Comparison of ENCODE assay signal across 9 cellular contexts in genomic region chr2:112941753-112942653, GRCh38. TPM values are rescaled to one million over a fixed set of nuclear protein-coding genes. Genes with fewer than 3 reads are reported as not detected.
A peak's percentile ranks its signal among the peaks of the same experiment; 100 is the strongest.
DNase-seq lines count a peak whose midpoint lies in the region; ATAC-seq, FAIRE-seq and TF ChIP-seq lines count a peak whose summit lies in the region.
"Had no signal": no experiment of that assay in that cellular context is flagged by ENCODE, and none has a peak within 500 bp of the region (broad histone marks: within the 10 kb centered on the region; RNA-seq: fewer than 3 reads in every experiment).

No MANE protein-coding gene starts in this region.

- no peak overlapping the region for H3K14ac ChIP-seq in H1 (ENCODE audit: insufficient read length)

- no peak overlapping the region for H3K18ac ChIP-seq in H1 (ENCODE audit: extremely low read depth, low read length)

- peak; percentile 76 for DNase-seq in NCI-H748 (lab: John Stamatoyannopoulos, UW; ENCODE audit: unreplicated experiment)
- peak; percentile 78 to 85 for DNase-seq in activated CD4-positive, alpha-beta T cell treated with anti-CD3 and anti-CD28 coated beads, Interleukin-2, amount 50 U/mL, for 48 hours
- DNase-seq in H1 (ENCODE audit: low read depth in 1 of 2, low spot score in 2 of 2), result peak; percentile 68 to 88
- DNase-seq in mucosa of gallbladder (ENCODE audit: low spot score), result peak; percentile 81
- DNase-seq in stimulated activated CD8-positive, alpha-beta memory T cell treated with anti-CD3 and anti-CD28 coated beads, Interleukin-7, amount 100 ng/mL, for 48 hours (ENCODE audit: extremely low read depth in 1 of 2, low read depth in 1 of 2), result peak; percentile 43 to 61

- no peak overlapping the region for H3K56ac ChIP-seq in H1 (replicated peaks; ENCODE audit: insufficient read length, low read depth, low read length)

- no peaks in the 10 kb centered on the region for H3K9me3 ChIP-seq in H1 (ENCODE audit: insufficient read depth in 2 of 2, low read depth in 1 of 2, low read length in 1 of 2)

- TF ChIP-seq RAD21 in H1 (IDR thresholded peaks at IDR 0.05 in 1 of 2, conservative IDR thresholded peaks at IDR 0.05 in 1 of 2; ENCODE audit: low read depth in 2 of 2, low read length in 2 of 2), result peak; percentile 90 to 91

- 34% methylated on average over 14 of the region's 14 CpGs; no CpG with 5 or more reads in 1 of the 2 experiments for WGBS in H1 (ENCODE audit: extremely low coverage in 1 of 2, insufficient coverage in 1 of 2, insufficient read length in 1 of 2, insufficient replicate concordance in 2 of 2, low coverage in 1 of 2, low lambda C conversion rate in 2 of 2, missing lambda C conversion rate in 1 of 2), 2 experiments

- no peaks in the 10 kb centered on the region for H3K79me1 ChIP-seq in H1 (ENCODE audit: low read depth, low read length)

- H4K20me1 ChIP-seq in H1 (replicated peaks in 1 of 2; ENCODE audit: control insufficient read depth in 1 of 2, insufficient read depth in 2 of 2, low read length in 2 of 2), result no peaks in the 10 kb centered on the region

- POLR2A ChIA-PET in H1 (lab: Charles Lee; ENCODE audit: partially characterized antibody), result no interaction called here

- H4K8ac ChIP-seq in H1 (ENCODE audit: extremely low read depth, insufficient read depth, low read length), result peak overlapping the region; percentile 29; the same call in 1 of the 2 replicates

- FAIRE-seq in H1 (lab: Jason Lieb, UNC), result no peak

- no peak overlapping the region for H3K4me2 ChIP-seq in H1 (ENCODE audit: insufficient read depth in 1 of 2, low read depth in 2 of 2, low read length in 2 of 2)

- no peak overlapping the region for H2BK5ac ChIP-seq in H1 (ENCODE audit: low read depth, low read length)

- H3K27me3 ChIP-seq in H1 (replicated peaks in 1 of 4; ENCODE audit: control insufficient read depth in 3 of 4, extremely low read depth in 1 of 4, insufficient read depth in 3 of 4, low read length in 3 of 4), result no peaks in the 10 kb centered on the region

- no peak overlapping the region for H2BK120ac ChIP-seq in H1 (replicated peaks; ENCODE audit: low read depth, low read length)

- H3K23me2 ChIP-seq in H1 (ENCODE audit: low read depth, low read length), result no peaks in the 10 kb centered on the region

- H3K4me3 ChIP-seq in H1 (ENCODE audit: extremely low read depth in 1 of 4, insufficient read depth in 2 of 4, low read depth in 3 of 4, low read length in 4 of 4), result no peak overlapping the region

- H3K9ac ChIP-seq in H1 (replicated peaks in 1 of 4; ENCODE audit: extremely low read depth in 1 of 4, low read depth in 3 of 4, low read length in 3 of 4), result no peak overlapping the region

- ATAC-seq in GM18907 (IDR thresholded peaks at IDR 0.05; ENCODE audit: unreplicated experiment), result peak; percentile 76
- ATAC-seq in HG03280 (IDR thresholded peaks at IDR 0.05; ENCODE audit: unreplicated experiment), result peak; percentile 94

- peak; percentile 89 for TF ChIP-seq CTCF in C4-2B (conservative IDR thresholded peaks at IDR 0.05)
- peak; percentile 94 to 97 (median 96) for TF ChIP-seq CTCF in H1 (IDR thresholded peaks at IDR 0.05; ENCODE audit: control extremely low read depth in 1 of 3, insufficient read depth in 1 of 3, low read depth in 1 of 3, low read length in 3 of 3)

- H3K27ac ChIP-seq in C4-2B (no peak overlapping the region), H1 (ENCODE audit: low read depth, low read length) (no peak overlapping the region)

- no peaks in the 10 kb centered on the region for H3K4me1 ChIP-seq in H1 (replicated peaks in 1 of 4; ENCODE audit: control insufficient read depth in 3 of 4, insufficient read depth in 4 of 4, low read length in 3 of 4)

- no peak overlapping the region for H4K5ac ChIP-seq in H1 (ENCODE audit: insufficient read length, low read depth, low read length)

- H2BK12ac ChIP-seq in H1 (ENCODE audit: low read depth, low read length), result no peak overlapping the region

- H2BK15ac ChIP-seq in H1 (ENCODE audit: low read length), result no peak overlapping the region

- no peak for TF ChIP-seq POLR2A in H1 (IDR thresholded peaks at IDR 0.05; ENCODE audit: control extremely low read depth in 1 of 2, low read depth in 2 of 2, low read length in 2 of 2)

- CTCF ChIA-PET in H1 (lab: Charles Lee; ENCODE audit: partially characterized antibody), result interaction anchor here (0.6 to 4.8 kb wide), 42 partner anchors 10 to 328 kb away, joined by 3 to 54 read pairs (median 5); partner anchors contain the start of genes IL1A and IL36G

- no peaks in the 10 kb centered on the region for H3K79me2 ChIP-seq in H1 (ENCODE audit: control insufficient read depth in 1 of 2, insufficient read depth in 2 of 2, low read length in 2 of 2)

- no peak overlapping the region for H2AK5ac ChIP-seq in H1 (ENCODE audit: low read depth, low read length)

- H4K91ac ChIP-seq in H1 (replicated peaks; ENCODE audit: insufficient read length, low read length), result no peak overlapping the region

- no peak overlapping the region for H2BK20ac ChIP-seq in H1 (ENCODE audit: low read length)

- no peak overlapping the region for H3K4ac ChIP-seq in H1 (replicated peaks; ENCODE audit: insufficient read length, low read depth, low read length)

- H2AFZ ChIP-seq in H1 (ENCODE audit: low read length), result no peak overlapping the region

- no peaks in the 10 kb centered on the region for H3K36me3 ChIP-seq in H1 (ENCODE audit: control insufficient read depth in 2 of 4, insufficient read depth in 4 of 4, low read length in 3 of 4)

- no peak overlapping the region for H3K23ac ChIP-seq in H1 (ENCODE audit: insufficient read length)

- no peak for TF ChIP-seq EP300 in H1 (IDR thresholded peaks at IDR 0.05; ENCODE audit: borderline replicate concordance in 1 of 2, low read depth in 2 of 2, low read length in 2 of 2)

TF ChIP-seq in H1, 55 proteins besides CTCF, POLR2A, EP300 and RAD21:
- TF ChIP-seq MAX (IDR thresholded peaks at IDR 0.05), result peak; percentile 87
- TF ChIP-seq CHD2 (IDR thresholded peaks at IDR 0.05; ENCODE audit: low read length), result 0 out of 2 replicates have a peak, but pooled peaks have one; percentile 12
- TF ChIP-seq SIN3A (conservative IDR thresholded peaks at IDR 0.05 in 1 of 2, IDR thresholded peaks at IDR 0.05 in 1 of 2; ENCODE audit: low read depth in 1 of 2, low read length in 2 of 2), result 0 out of 4 replicates have a peak, but pooled peaks of 1 of the 2 experiments have one; percentile 35
- no peak for TF ChIP-seq ASH2L (IDR thresholded peaks at IDR 0.05; ENCODE audit: low read length)
- TF ChIP-seq TCF12 (IDR thresholded peaks at IDR 0.05; ENCODE audit: low read depth, low read length), result peak; percentile 38; the same call in 1 of the 2 replicates
- peak; percentile 42; the same call in 1 of the 2 replicates for TF ChIP-seq E2F6 (IDR thresholded peaks at IDR 0.05)
- 0 out of 2 replicates have a peak, but pooled peaks have one; percentile 23 for TF ChIP-seq JUND (IDR thresholded peaks at IDR 0.05; ENCODE audit: low read length)
- TF ChIP-seq NRF1 (IDR thresholded peaks at IDR 0.05; ENCODE audit: low read depth, low read length), result no peak

RNA-seq across cellular contexts. Expression of gene IL37, which starts 31.0 kb away (rescaled TPM):
- not detected in 2 replicates for total RNA-seq in H1 (2021; fragmentation: NEBNext Ultra II Directional; extraction: Animal tissue kit (Norgen Biotek cat#: 25700))
- polyA plus RNA-seq in H1 (2011; rRNA removed), result 0.14 and 0.18 TPM in 2 replicates
- polyA plus RNA-seq in H1 (2011; cell fraction: cytosol; rRNA removed), result 0.26 TPM
- 0.50 TPM for polyA plus RNA-seq in H1 (2011; cell fraction: nucleus; rRNA removed)
- polyA plus RNA-seq in H1 (2012, experiment 1 of 2), result not detected in 4 replicates
- not detected for polyA plus RNA-seq in H1 (2012, experiment 2 of 2)
- 0.12 TPM for polyA plus RNA-seq in H1 (2013, experiment 1 of 2)
- 0.09 TPM for polyA plus RNA-seq in H1 (2013, experiment 2 of 2)
- polyA minus RNA-seq in H1 (2011; rRNA and poly(A)+ RNA removed), result not detected in 2 replicates
- not detected for polyA minus RNA-seq in H1 (2011; cell fraction: cytosol; rRNA and poly(A)+ RNA removed)
- polyA minus RNA-seq in H1 (2011; cell fraction: nucleus; rRNA and poly(A)+ RNA removed), result not detected
- 0.29 TPM for total RNA-seq in mucosa of gallbladder

RNA-seq across cellular contexts. Expression of gene IL36G, which starts 35.8 kb away (rescaled TPM):
- total RNA-seq in H1 (2021; fragmentation: NEBNext Ultra II Directional; extraction: Animal tissue kit (Norgen Biotek cat#: 25700)), result not detected in 2 replicates
- polyA plus RNA-seq in H1 (2011; rRNA removed), result 0.06 and 0.39 TPM in 2 replicates
- polyA plus RNA-seq in H1 (2011; cell fraction: cytosol; rRNA removed), result 0.08 TPM
- 0.68 TPM for polyA plus RNA-seq in H1 (2011; cell fraction: nucleus; rRNA removed)
- not detected in 4 replicates for polyA plus RNA-seq in H1 (2012, experiment 1 of 2)
- polyA plus RNA-seq in H1 (2012, experiment 2 of 2), result not detected
- polyA plus RNA-seq in H1 (2013, experiment 1 of 2), result not detected
- not detected for polyA plus RNA-seq in H1 (2013, experiment 2 of 2)
- polyA minus RNA-seq in H1 (2011; rRNA and poly(A)+ RNA removed), result not detected in 2 replicates
- polyA minus RNA-seq in H1 (2011; cell fraction: cytosol; rRNA and poly(A)+ RNA removed), result not detected
- not detected for polyA minus RNA-seq in H1 (2011; cell fraction: nucleus; rRNA and poly(A)+ RNA removed)
- not detected for total RNA-seq in mucosa of gallbladder
- total RNA-seq: T-helper 1 cell treated with Interleukin-12 subunit alpha and Interleukin-12 subunit beta and Interleukin-4 antibody, amounts not matched to agents 30 ng/mL and 1 ng/mL, for 36 hours had no signal
